In genomic region chr6:37675100-37675499, GRCh38 we compare ENCODE assay signal across 20 cellular contexts. TPM values are rescaled to one million over a fixed set of nuclear protein-coding genes. Genes with fewer than 3 reads are reported as not detected.
DNase-seq lines count a peak whose midpoint lies in the region; ATAC-seq, FAIRE-seq and TF ChIP-seq lines count a peak whose summit lies in the region.
"Had no signal": no experiment of that assay in that cellular context is flagged by ENCODE, and none has a peak within 500 bp of the region (broad histone marks: within the 10 kb centered on the region; RNA-seq: fewer than 3 reads in every experiment).

No MANE protein-coding gene starts in this region.

- H3K27me3 ChIP-seq in K562 (ENCODE audit: control insufficient read depth in 2 of 2, insufficient read depth in 2 of 2, low read length in 2 of 2), result peaks cover 42 to 76% of the 10 kb centered on the region in 2 experiments
- H3K27me3 ChIP-seq in WERI-Rb-1 (ENCODE audit: insufficient read depth, low read depth, severe bottlenecking), result no peaks in the 10 kb centered on the region
- H3K27me3 ChIP-seq: BLaER1 had no signal

- no peak overlapping the region for H3K9ac ChIP-seq in K562 (ENCODE audit: insufficient read depth in 1 of 2, low read depth in 2 of 2, low read length in 2 of 2)
- H3K9ac ChIP-seq: BLaER1 had no signal

- ATAC-seq in K562, result no peak
- no peak for ATAC-seq in GM18907 (IDR thresholded peaks at IDR 0.05; ENCODE audit: unreplicated experiment)
- no peak for ATAC-seq in HG03175 (IDR thresholded peaks at IDR 0.05; ENCODE audit: unreplicated experiment)
- ATAC-seq: CD8-positive, alpha-beta T cell had no signal

- no peak for FAIRE-seq in K562 (lab: Jason Lieb, UNC)
- FAIRE-seq: A204.1, G401.6, GM12892, GM19239, H54 had no signal

- H3K4me3 ChIP-seq in K562 (no peak overlapping the region), WERI-Rb-1 (ENCODE audit: low read depth, low read length) (no peak overlapping the region)
- H3K4me3 ChIP-seq: BLaER1, HAP-1 had no signal

- in situ Hi-C loops in K562 (cut with MboI), result no loop called here

- TF ChIP-seq POLR2A in K562 (conservative IDR thresholded peaks at IDR 0.05), result no peak

- CTCF ChIA-PET in K562 (lab: Yijun Ruan, JAX; ENCODE audit: low intra/inter-chr PET ratio), result interaction anchor here (0.7 kb wide), 1 partner anchor 12 kb away, joined by 3 read pairs; no protein-coding TSS in a partner anchor

- H3K36me3 ChIP-seq in K562 (ENCODE audit: control insufficient read depth, insufficient read depth, low read length), result no peaks in the 10 kb centered on the region
- H3K36me3 ChIP-seq in WERI-Rb-1, result no peaks in the 10 kb centered on the region
- H3K36me3 ChIP-seq: BLaER1, HAP-1 had no signal

- no TSS peak for BruUV-seq in K562 (replicated peaks; lab: Mats Ljungman, UMichigan)

- H3K4me2 ChIP-seq in K562 (ENCODE audit: insufficient read depth, low read length), result no peak overlapping the region

- no peak for TF ChIP-seq EP300 in K562 (IDR thresholded peaks at IDR 0.05; ENCODE audit: low read length)

- POLR2A ChIA-PET in K562 (lab: Yijun Ruan, JAX), result interaction anchor here (0.7 kb wide), 1 partner anchor 9 kb away, joined by 4 read pairs; no protein-coding TSS in a partner anchor

- WGBS in K562 (ENCODE audit: insufficient coverage, low coverage, missing lambda C conversion rate), result 0% methylated on average over 4 of the region's 4 CpGs

- H3K9me1 ChIP-seq in K562 (ENCODE audit: control insufficient read depth, insufficient read depth, low read length), result no peaks in the 10 kb centered on the region

- no peaks in the 10 kb centered on the region for H3K79me2 ChIP-seq in K562 (ENCODE audit: control insufficient read depth, insufficient read depth, low read length)

- H3K27ac ChIP-seq in K562 (ENCODE audit: extremely low read depth, low read depth, low read length) (no peak overlapping the region), cingulate gyrus (ENCODE audit: low read depth, low read length) (peak overlapping the region; percentile 98), substantia nigra (ENCODE audit: low read depth, low read length, poor library complexity, severe bottlenecking) (peak overlapping the region; percentile 97), WERI-Rb-1 (no peak overlapping the region)
- H3K27ac ChIP-seq: BLaER1, C4-2B had no signal

- H3K9me3 ChIP-seq in K562 (replicated peaks; ENCODE audit: control insufficient read depth, insufficient read depth, low read depth, low read length) (no peaks in the 10 kb centered on the region), WERI-Rb-1 (ENCODE audit: severe bottlenecking) (no peaks in the 10 kb centered on the region)
- H3K9me3 ChIP-seq: BLaER1, Caco-2, HAP-1 had no signal

- DNase-seq in K562 (ENCODE audit: extremely low read depth in 1 of 4, low spot score in 3 of 4) (no peak), substantia nigra (lab: John Stamatoyannopoulos, UW) (no peak), WERI-Rb-1 (no peak)
- DNase-seq: Caco-2; CD4-positive, CD25-positive, alpha-beta regulatory T cell; CD8-positive, alpha-beta T cell; DND-41; GOT3; HFFc6 had no signal

- TF ChIP-seq CTCF in K562 (IDR thresholded peaks at IDR 0.05 in 2 of 3, conservative IDR thresholded peaks at IDR 0.05 in 1 of 3; ENCODE audit: insufficient read depth in 2 of 3, low read depth in 1 of 3, low read length in 3 of 3) (no peak), WERI-Rb-1 (IDR thresholded peaks at IDR 0.05; ENCODE audit: low read depth, low read length) (no peak)

- H3K4me1 ChIP-seq in K562 (replicated peaks in 1 of 2; ENCODE audit: control insufficient read depth in 2 of 2, insufficient read depth in 2 of 2, low read length in 2 of 2), result no peaks in the 10 kb centered on the region
- H3K4me1 ChIP-seq: Caco-2, HAP-1 had no signal

- TF ChIP-seq RAD21 in K562 (CRISPR knock-in tag; conservative IDR thresholded peaks at IDR 0.05 in 1 of 2, IDR thresholded peaks at IDR 0.05 in 1 of 2), result no peak

- peaks cover 24% of the 10 kb centered on the region for H4K20me1 ChIP-seq in K562 (replicated peaks; ENCODE audit: control insufficient read depth, insufficient read depth, low read length)
- H4K20me1 ChIP-seq: BLaER1 had no signal

- intact Hi-C loops in K562 (cut with micrococcal nuclease), result no loop called here

- H2AFZ ChIP-seq in K562 (ENCODE audit: low read depth, low read length), result no peak overlapping the region

TF ChIP-seq in K562, 482 proteins besides CTCF, POLR2A, EP300 and RAD21:
- peak in 1 of 2 experiments; percentile 61; a peak in 1 of 4 replicates for TF ChIP-seq RCOR1 (IDR thresholded peaks at IDR 0.05; ENCODE audit: borderline replicate concordance in 1 of 2, low read depth in 2 of 2, low read length in 2 of 2)
- TF ChIP-seq ZNF511 (CRISPR knock-in tag; IDR thresholded peaks at IDR 0.05), result no peak
- TF ChIP-seq SMARCA5 (IDR thresholded peaks at IDR 0.05), result peak; percentile 68; the same call in 1 of the 2 replicates
- no peak for TF ChIP-seq ZNF444 (CRISPR knock-in tag; IDR thresholded peaks at IDR 0.05)
- no peak for TF ChIP-seq XRCC3 (IDR thresholded peaks at IDR 0.05)
- peak; percentile 84 for TF ChIP-seq BCOR (IDR thresholded peaks at IDR 0.05)
- TF ChIP-seq HDAC2 (IDR thresholded peaks at IDR 0.05), result 0 out of 2 replicates have a peak, but pooled peaks have one; percentile 34
- TF ChIP-seq ADNP (tag; IDR thresholded peaks at IDR 0.05), result peak; percentile 86
- peak; percentile 94 for TF ChIP-seq RBM25 (IDR thresholded peaks at IDR 0.05; ENCODE audit: low read depth, low read length, severe bottlenecking)
- no peak for TF ChIP-seq PHTF2 (CRISPR knock-in tag; IDR thresholded peaks at IDR 0.05)
- TF ChIP-seq ESRRA (IDR thresholded peaks at IDR 0.05; ENCODE audit: borderline replicate concordance, low read depth), result peak; percentile 97
- TF ChIP-seq KDM1A (IDR thresholded peaks at IDR 0.05), result peak in 1 of 2 experiments; percentile 60; a peak in 2 of 4 replicates

RNA-seq across cellular contexts. Expression of gene MDGA1, which starts 22.6 kb away (rescaled TPM):
- 3.1 and 9.7 TPM in 2 replicates for total RNA-seq in K562 (2011; cell fraction: chromatin; rRNA removed; ENCODE audit: low replicate concordance)
- total RNA-seq in K562 (2011; cell fraction: nucleolus; rRNA removed), result 2.6 and 5.3 TPM in 2 replicates
- 3.7 and 6.1 TPM in 2 replicates for total RNA-seq in K562 (2011; cell fraction: nucleoplasm; rRNA removed)
- total RNA-seq in K562 (2014; rRNA removed), result 0.50 and 0.57 TPM in 2 replicates
- 0.62 and 0.83 TPM in 2 replicates for total RNA-seq in K562 (2014; rRNA removed; fragmentation: Illumina TruSeq; extraction: Trizol)
- total RNA-seq in K562 (2015; rRNA removed; fragmentation: Illumina TruSeq; extraction: Trizol), result 0.14 and 0.49 TPM in 2 replicates
- total RNA-seq in K562 (2021), result 2.2 and 3.2 TPM in 2 replicates
- polyA plus RNA-seq in K562 (2011; rRNA removed), result 0.34 and 2.1 TPM in 2 replicates
- 0.37 and 4.5 TPM in 2 replicates for polyA plus RNA-seq in K562 (2011; cell fraction: cytosol; rRNA removed)
- 0.86 and 9.4 TPM in 2 replicates for polyA plus RNA-seq in K562 (2011; cell fraction: nucleus; rRNA removed)
- polyA plus RNA-seq in K562 (2012), result 0.86 and 2.0 TPM in 2 replicates
- polyA plus RNA-seq in K562 (2014; fragmentation: Illumina TruSeq; extraction: Trizol), result 0.73 and 1.3 TPM in 2 replicates
- under 1 TPM; 0.18 to 0.31 TPM for polyA plus RNA-seq in K562 (2014; fragmentation: Nextera tagmentation; extraction: Ambion mirVana)
- polyA plus RNA-seq in K562 (2014; rRNA removed), result 1.4 and 2.0 TPM in 2 replicates
- polyA minus RNA-seq in K562 (2011; rRNA and poly(A)+ RNA removed), result 0.33 and 2.5 TPM in 2 replicates
- polyA minus RNA-seq in K562 (2011; cell fraction: cytosol; rRNA and poly(A)+ RNA removed), result 1.6 TPM in 1 of 2 replicates, not detected in the other
- polyA minus RNA-seq in K562 (2011; cell fraction: nucleus; rRNA and poly(A)+ RNA removed), result 0.56 and 3.8 TPM in 2 replicates

Comparison
In these comparisons a context has a peak if more than half of its experiments do, and no peak if none do; other contexts are left out.
1. H3K27ac ChIP-seq: peak in cingulate gyrus (single experiment) and substantia nigra (single experiment); none in K562 (single experiment) and WERI-Rb-1 (single experiment).